Comparison of ENCODE assay signal across 11 cellular contexts in genomic region chr7:23529262-23529859, GRCh38. TPM values are rescaled to one million over a fixed set of nuclear protein-coding genes. Genes with fewer than 3 reads are reported as not detected.
DNase-seq lines count a peak whose midpoint lies in the region; ATAC-seq and TF ChIP-seq lines count a peak whose summit lies in the region.
"Had no signal": no experiment of that assay in that cellular context is flagged by ENCODE, and none has a peak within 500 bp of the region (broad histone marks: within the 10 kb centered on the region; RNA-seq: fewer than 3 reads in every experiment).

No MANE protein-coding gene starts in this region.

- H3K9me3 ChIP-seq in CD8-positive, alpha-beta memory T cell (ENCODE audit: low read length): no peaks in the 10 kb centered on the region
- H3K9me3 ChIP-seq in Karpas-422 (ENCODE audit: low read length): no peaks in the 10 kb centered on the region

- CTCF ChIA-PET in CD8-positive, alpha-beta memory T cell (lab: Charles Lee): interaction anchor here (0.7 to 2.5 kb wide), 6 partner anchors 9 to 256 kb away, joined by 3 to 8 read pairs (median 4); no protein-coding TSS in a partner anchor

- peaks cover 0 to 4% of the 10 kb centered on the region in 2 donors for H3K27me3 Mint-ChIP-seq in CD8-positive, alpha-beta memory T cell
- H3K27me3 Mint-ChIP-seq in natural killer cell (ENCODE audit: low read depth in 2 of 2): no peaks in the 10 kb centered on the region

- ATAC-seq in natural killer cell: no peak
- no peak for ATAC-seq in GM21360 (IDR thresholded peaks at IDR 0.05; ENCODE audit: unreplicated experiment)
- ATAC-seq in HG02970 (IDR thresholded peaks at IDR 0.05; ENCODE audit: low FRiP score, unreplicated experiment): no peak

- no peaks in the 10 kb centered on the region for H3K36me3 ChIP-seq in CD8-positive, alpha-beta memory T cell (ENCODE audit: insufficient read depth, low read length)
- peaks cover 18% of the 10 kb centered on the region; the same call in 1 of the 2 replicates for H3K36me3 ChIP-seq in Karpas-422 (ENCODE audit: insufficient read depth, low read length)

- H3K9me2 ChIP-seq in Karpas-422 (replicated peaks; ENCODE audit: insufficient read depth, low read length): no peaks in the 10 kb centered on the region

- no peak for DNase-seq in CD8-positive, alpha-beta memory T cell
- DNase-seq in Karpas-422 (peak; percentile 38), dorsolateral prefrontal cortex (no peak), natural killer cell (no peak), HCEC 1CT (no peak), AML-193 (lab: John Stamatoyannopoulos, UW) (no peak)
- DNase-seq: effector CD4-positive, alpha-beta T cell; NCI-H1436 treated with DMSO at 0.1 percent for 48 hours; occipital lobe had no signal

- peaks cover 0 to 27% (median 0%) of the 10 kb centered on the region in 3 donors for H3K36me3 Mint-ChIP-seq in CD8-positive, alpha-beta memory T cell
- H3K36me3 Mint-ChIP-seq in natural killer cell: no peaks in the 10 kb centered on the region

- H3K4me2 ChIP-seq in Karpas-422 (ENCODE audit: low read depth, low read length, poor library complexity, severe bottlenecking): peak overlapping the region; percentile 74

- no peak overlapping the region for H2AFZ ChIP-seq in Karpas-422 (ENCODE audit: low read length)

- H3K4me3 ChIP-seq in CD8-positive, alpha-beta memory T cell (ENCODE audit: low read length): peak overlapping the region; percentile 9
- H3K4me3 ChIP-seq in Karpas-422 (ENCODE audit: low read length) (peak overlapping the region; percentile 91), dorsolateral prefrontal cortex (peak overlapping the region in 47 of 59 donors; percentile 22 to 99 (median 94))

- intact Hi-C loops in dorsolateral prefrontal cortex (cut with DNase I) (no loop called here), natural killer cell (cut with micrococcal nuclease) (loop anchor here (10.0 kb wide), 1 partner anchor 255 kb away; no protein-coding TSS in a partner anchor)

- peaks cover 69 to 75% (median 72%) of the 10 kb centered on the region in 3 donors for H3K4me1 Mint-ChIP-seq in CD8-positive, alpha-beta memory T cell
- peaks cover 70 to 78% of the 10 kb centered on the region in 2 donors for H3K4me1 Mint-ChIP-seq in natural killer cell

- peak overlapping the region; percentile 98 to 100 (median 100) for H3K4me3 Mint-ChIP-seq in CD8-positive, alpha-beta memory T cell
- peak overlapping the region; percentile 100 for H3K4me3 Mint-ChIP-seq in natural killer cell

- H3K9me3 Mint-ChIP-seq in CD8-positive, alpha-beta memory T cell: no peaks in the 10 kb centered on the region
- H3K9me3 Mint-ChIP-seq in natural killer cell: no peaks in the 10 kb centered on the region

- H3K27ac ChIP-seq in CD8-positive, alpha-beta memory T cell (ENCODE audit: low read depth, low read length): no peak overlapping the region
- H3K27ac ChIP-seq in Karpas-422 (ENCODE audit: low read length) (peak overlapping the region; percentile 81), dorsolateral prefrontal cortex (no peak overlapping the region)

- peak overlapping the region; percentile 35 to 100 (median 82) for H3K27ac Mint-ChIP-seq in CD8-positive, alpha-beta memory T cell
- peak overlapping the region; percentile 99 to 100 for H3K27ac Mint-ChIP-seq in natural killer cell

- H3K4me1 ChIP-seq in CD8-positive, alpha-beta memory T cell (ENCODE audit: insufficient read depth, low read length): peaks cover 62% of the 10 kb centered on the region
- peaks cover 47% of the 10 kb centered on the region for H3K4me1 ChIP-seq in Karpas-422 (ENCODE audit: low read length)

- H3K27me3 ChIP-seq in CD8-positive, alpha-beta memory T cell (ENCODE audit: insufficient read depth, low read length, poor library complexity, severe bottlenecking): no peaks in the 10 kb centered on the region
- H3K27me3 ChIP-seq in Karpas-422 (ENCODE audit: low read length) (no peaks in the 10 kb centered on the region), dorsolateral prefrontal cortex (no peaks in the 10 kb centered on the region)

- H3K9ac ChIP-seq in Karpas-422 (ENCODE audit: low read length): peak overlapping the region; percentile 98

- H3K79me2 ChIP-seq in Karpas-422 (ENCODE audit: low read length): peaks cover 75% of the 10 kb centered on the region

- POLR2A ChIA-PET in CD8-positive, alpha-beta memory T cell (lab: Charles Lee): interaction anchor here (0.6 kb wide), 2 partner anchors 39 to 61 kb away, joined by 4 read pairs; no protein-coding TSS in a partner anchor

- TF ChIP-seq CTCF in dorsolateral prefrontal cortex (IDR thresholded peaks at IDR 0.05 in 54 of 56, conservative IDR thresholded peaks at IDR 0.05 in 2 of 56; ENCODE audit: low read depth in 1 of 56, partially characterized antibody in 56 of 56) (no peak), natural killer cell (IDR thresholded peaks at IDR 0.05) (no peak)

- H4K20me1 ChIP-seq in Karpas-422 (ENCODE audit: insufficient read depth, low read depth, low read length): peaks cover 50% of the 10 kb centered on the region

RNA-seq across cellular contexts. Expression of gene TRA2A, which starts 2.4 kb away (rescaled TPM):
- total RNA-seq in CD8-positive, alpha-beta memory T cell: 10 to 100 TPM; 82.5 to 87.6 TPM
- 37.1 TPM for polyA plus RNA-seq in CD8-positive, alpha-beta memory T cell
- total RNA-seq in Karpas-422 (2014; rRNA removed; shearing (Covaris generic); ENCODE audit: low replicate concordance): 34.3 and 34.5 TPM in 2 replicates
- total RNA-seq in dorsolateral prefrontal cortex: 100 to 1,000 TPM in 40 of 120 experiments, 10 to 100 TPM in 80; 73.3 to 142 (median 94.7) TPM
- total RNA-seq in natural killer cell: 100 to 1,000 TPM; 269 to 385 (median 324) TPM

RNA-seq across cellular contexts. Expression of gene IGF2BP3, which starts 59.1 kb away (rescaled TPM):
- under 1 TPM; 0.04 to 0.13 TPM for total RNA-seq in CD8-positive, alpha-beta memory T cell
- 0.15 TPM for polyA plus RNA-seq in CD8-positive, alpha-beta memory T cell
- 61.5 and 120 TPM in 2 replicates for total RNA-seq in Karpas-422 (2014; rRNA removed; shearing (Covaris generic); ENCODE audit: low replicate concordance)
- total RNA-seq in dorsolateral prefrontal cortex: 1 to 10 TPM in 116 of 120 experiments, under 1 TPM in 3, not detected in 1; 0.74 to 10.0 (median 3.3) TPM
- total RNA-seq in natural killer cell: 1 to 10 TPM in 2 of 3 donors, not detected in 1; 1.4 to 2.9 TPM

Comparison
In these comparisons a context has a peak if more than half of its experiments do, and no peak if none do; other contexts are left out.
1. H3K4me3 ChIP-seq: peak in every context shown above with its lines; median percentile 94 in dorsolateral prefrontal cortex; 91 in Karpas-422; 9 in CD8-positive, alpha-beta memory T cell.